ENCODE assay signal across 1 cellular context in genomic region chr18:48543228-48543627, GRCh38.
TF ChIP-seq lines count a peak whose summit lies in the region.

No MANE protein-coding gene starts in this region.

TF ChIP-seq in HepG2, 621 proteins besides CTCF, POLR2A, EP300 and RAD21:
- TF ChIP-seq ZNF768 (CRISPR knock-in tag; IDR thresholded peaks at IDR 0.05) = no peak
- peak; percentile 30; the same call in 1 of the 2 replicates for TF ChIP-seq MYC (CRISPR knock-in tag; IDR thresholded peaks at IDR 0.05; ENCODE audit: borderline replicate concordance)
- peak; percentile 47; the same call in 1 of the 2 replicates for TF ChIP-seq FOSL1 (CRISPR knock-in tag; IDR thresholded peaks at IDR 0.05; ENCODE audit: borderline replicate concordance)
- TF ChIP-seq HNF1A (IDR thresholded peaks at IDR 0.05; ENCODE audit: low read depth) = no peak
- no peak for TF ChIP-seq HNF1A (CRISPR knock-in tag; IDR thresholded peaks at IDR 0.05; ENCODE audit: borderline replicate concordance)
- peak; percentile 31; the same call in 1 of the 2 replicates for TF ChIP-seq ZNF281 (CRISPR knock-in tag; IDR thresholded peaks at IDR 0.05; ENCODE audit: borderline replicate concordance)
- TF ChIP-seq UBTF (CRISPR knock-in tag; IDR thresholded peaks at IDR 0.05) = peak; percentile 28; the same call in 1 of the 2 replicates
- TF ChIP-seq ZNF501 (CRISPR knock-in tag; IDR thresholded peaks at IDR 0.05) = no peak
- no peak for TF ChIP-seq MATR3 (CRISPR knock-in tag; IDR thresholded peaks at IDR 0.05)
- TF ChIP-seq JUNB (CRISPR knock-in tag; IDR thresholded peaks at IDR 0.05; ENCODE audit: borderline replicate concordance) = 0 out of 2 replicates have a peak, but pooled peaks have one; percentile 6
- TF ChIP-seq SP4 (CRISPR knock-in tag; IDR thresholded peaks at IDR 0.05) = 0 out of 2 replicates have a peak, but pooled peaks have one; percentile 14
- peak; percentile 89 for TF ChIP-seq FOSL2 (CRISPR knock-in tag; IDR thresholded peaks at IDR 0.05)
- no peak for TF ChIP-seq GABPA (IDR thresholded peaks at IDR 0.05; ENCODE audit: low read depth, low read length)
- TF ChIP-seq GABPA (CRISPR knock-in tag; IDR thresholded peaks at IDR 0.05; ENCODE audit: low read depth) = no peak
- TF ChIP-seq ATF3 (CRISPR knock-in tag; IDR thresholded peaks at IDR 0.05) = peak; percentile 44; the same call in 1 of the 2 replicates
- TF ChIP-seq ZNF468 (CRISPR knock-in tag; IDR thresholded peaks at IDR 0.05) = no peak
- TF ChIP-seq, protein P1, sequence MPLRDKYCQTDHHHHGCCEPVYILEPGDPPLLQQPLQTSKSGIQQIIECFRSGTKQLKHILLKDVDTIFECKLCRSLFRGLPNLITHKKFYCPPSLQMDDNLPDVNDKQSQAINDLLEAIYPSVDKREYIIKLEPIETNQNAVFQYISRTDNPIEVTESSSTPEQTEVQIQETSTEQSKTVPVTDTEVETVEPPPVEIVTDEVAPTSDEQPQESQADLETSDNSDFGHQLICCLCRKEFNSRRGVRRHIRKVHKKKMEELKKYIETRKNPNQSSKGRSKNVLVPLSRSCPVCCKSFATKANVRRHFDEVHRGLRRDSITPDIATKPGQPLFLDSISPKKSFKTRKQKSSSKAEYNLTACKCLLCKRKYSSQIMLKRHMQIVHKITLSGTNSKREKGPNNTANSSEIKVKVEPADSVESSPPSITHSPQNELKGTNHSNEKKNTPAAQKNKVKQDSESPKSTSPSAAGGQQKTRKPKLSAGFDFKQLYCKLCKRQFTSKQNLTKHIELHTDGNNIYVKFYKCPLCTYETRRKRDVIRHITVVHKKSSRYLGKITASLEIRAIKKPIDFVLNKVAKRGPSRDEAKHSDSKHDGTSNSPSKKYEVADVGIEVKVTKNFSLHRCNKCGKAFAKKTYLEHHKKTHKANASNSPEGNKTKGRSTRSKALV (CRISPR knock-in tag; IDR thresholded peaks at IDR 0.05) = 0 out of 2 replicates have a peak, but pooled peaks have one; percentile 47
- TF ChIP-seq MXD1 (CRISPR knock-in tag; IDR thresholded peaks at IDR 0.05) = no peak
- TF ChIP-seq ZNF616 (CRISPR knock-in tag; IDR thresholded peaks at IDR 0.05; ENCODE audit: low read depth) = no peak
- TF ChIP-seq ZMYM3 (CRISPR knock-in tag; IDR thresholded peaks at IDR 0.05) = no peak
- TF ChIP-seq, protein P2, sequence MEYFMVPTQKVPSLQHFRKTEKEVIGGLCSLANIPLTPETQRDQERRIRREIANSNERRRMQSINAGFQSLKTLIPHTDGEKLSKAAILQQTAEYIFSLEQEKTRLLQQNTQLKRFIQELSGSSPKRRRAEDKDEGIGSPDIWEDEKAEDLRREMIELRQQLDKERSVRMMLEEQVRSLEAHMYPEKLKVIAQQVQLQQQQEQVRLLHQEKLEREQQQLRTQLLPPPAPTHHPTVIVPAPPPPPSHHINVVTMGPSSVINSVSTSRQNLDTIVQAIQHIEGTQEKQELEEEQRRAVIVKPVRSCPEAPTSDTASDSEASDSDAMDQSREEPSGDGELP (IDR thresholded peaks at IDR 0.05; ENCODE audit: borderline replicate concordance, low read depth) = 0 out of 2 replicates have a peak, but pooled peaks have one; percentile 48
- TF ChIP-seq GZF1 (CRISPR knock-in tag; IDR thresholded peaks at IDR 0.05) = no peak
- TF ChIP-seq SOX5 (CRISPR knock-in tag; IDR thresholded peaks at IDR 0.05; ENCODE audit: borderline replicate concordance) = 0 out of 2 replicates have a peak, but pooled peaks have one; percentile 11
- TF ChIP-seq, protein P3, sequence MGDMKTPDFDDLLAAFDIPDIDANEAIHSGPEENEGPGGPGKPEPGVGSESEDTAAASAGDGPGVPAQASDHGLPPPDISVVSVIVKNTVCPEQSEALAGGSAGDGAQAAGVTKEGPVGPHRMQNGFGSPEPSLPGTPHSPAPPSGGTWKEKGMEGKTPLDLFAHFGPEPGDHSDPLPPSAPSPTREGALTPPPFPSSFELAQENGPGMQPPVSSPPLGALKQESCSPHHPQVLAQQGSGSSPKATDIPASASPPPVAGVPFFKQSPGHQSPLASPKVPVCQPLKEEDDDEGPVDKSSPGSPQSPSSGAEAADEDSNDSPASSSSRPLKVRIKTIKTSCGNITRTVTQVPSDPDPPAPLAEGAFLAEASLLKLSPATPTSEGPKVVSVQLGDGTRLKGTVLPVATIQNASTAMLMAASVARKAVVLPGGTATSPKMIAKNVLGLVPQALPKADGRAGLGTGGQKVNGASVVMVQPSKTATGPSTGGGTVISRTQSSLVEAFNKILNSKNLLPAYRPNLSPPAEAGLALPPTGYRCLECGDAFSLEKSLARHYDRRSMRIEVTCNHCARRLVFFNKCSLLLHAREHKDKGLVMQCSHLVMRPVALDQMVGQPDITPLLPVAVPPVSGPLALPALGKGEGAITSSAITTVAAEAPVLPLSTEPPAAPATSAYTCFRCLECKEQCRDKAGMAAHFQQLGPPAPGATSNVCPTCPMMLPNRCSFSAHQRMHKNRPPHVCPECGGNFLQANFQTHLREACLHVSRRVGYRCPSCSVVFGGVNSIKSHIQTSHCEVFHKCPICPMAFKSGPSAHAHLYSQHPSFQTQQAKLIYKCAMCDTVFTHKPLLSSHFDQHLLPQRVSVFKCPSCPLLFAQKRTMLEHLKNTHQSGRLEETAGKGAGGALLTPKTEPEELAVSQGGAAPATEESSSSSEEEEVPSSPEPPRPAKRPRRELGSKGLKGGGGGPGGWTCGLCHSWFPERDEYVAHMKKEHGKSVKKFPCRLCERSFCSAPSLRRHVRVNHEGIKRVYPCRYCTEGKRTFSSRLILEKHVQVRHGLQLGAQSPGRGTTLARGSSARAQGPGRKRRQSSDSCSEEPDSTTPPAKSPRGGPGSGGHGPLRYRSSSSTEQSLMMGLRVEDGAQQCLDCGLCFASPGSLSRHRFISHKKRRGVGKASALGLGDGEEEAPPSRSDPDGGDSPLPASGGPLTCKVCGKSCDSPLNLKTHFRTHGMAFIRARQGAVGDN (CRISPR knock-in tag; IDR thresholded peaks at IDR 0.05) = peak; percentile 36
- 0 out of 2 replicates have a peak, but pooled peaks have one; percentile 23 for TF ChIP-seq ARID5B (CRISPR knock-in tag; IDR thresholded peaks at IDR 0.05)
- 0 out of 2 replicates have a peak, but pooled peaks have one; percentile 18 for TF ChIP-seq HOXA5 (CRISPR knock-in tag; IDR thresholded peaks at IDR 0.05)
- 0 out of 2 replicates have a peak, but pooled peaks have one; percentile 4 for TF ChIP-seq ZNF777 (CRISPR knock-in tag; IDR thresholded peaks at IDR 0.05)
